1 cellular context compared by ENCODE assay signal in genomic region chr9:85427749-85428148, GRCh38.
TF ChIP-seq lines count a peak whose summit lies in the region.

No MANE protein-coding gene starts in this region.

TF ChIP-seq in GM23338, 12 proteins besides CTCF, POLR2A, EP300 and RAD21 (continued from another document):
- TF ChIP-seq ZNF462 (CRISPR knock-in tag; IDR thresholded peaks at IDR 0.05) (no peak), CREB1 (CRISPR knock-in tag; IDR thresholded peaks at IDR 0.05; ENCODE audit: low read depth) (no peak), EZH2phosphoT487 (IDR thresholded peaks at IDR 0.05; ENCODE audit: unreplicated experiment) (no peak)
